In the genomic region with DNA sequence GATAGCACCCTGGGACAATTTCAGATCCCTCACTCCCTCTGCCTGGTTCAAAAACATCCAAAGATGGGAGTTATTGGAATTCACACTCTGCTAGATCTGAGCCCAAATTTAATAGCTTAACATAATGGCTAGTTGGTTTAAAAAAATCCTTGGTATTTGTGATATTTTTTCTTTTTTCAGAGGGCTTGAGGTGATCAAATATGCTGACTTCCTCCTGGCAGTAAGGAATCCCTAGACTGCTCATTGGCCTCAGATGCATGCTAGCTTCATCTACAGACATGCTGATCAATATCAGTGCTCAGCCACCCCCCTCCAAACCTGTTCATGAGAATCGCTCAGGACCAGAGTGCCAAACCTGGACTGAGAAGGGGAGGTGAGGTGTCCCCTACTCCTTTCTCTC, we compare ENCODE assay signal across 37 cellular contexts.
"Had no signal": no experiment of that assay in that cellular context is flagged by ENCODE, and none has a peak within 500 bp of the region (broad histone marks: within the 10 kb centered on the region; RNA-seq: fewer than 3 reads in every experiment).

No MANE protein-coding gene starts in this region.

- H3K9me3 Mint-ChIP-seq: activated CD4-positive, alpha-beta memory T cell treated with anti-CD3 and anti-CD28 coated beads, Interleukin-2, amount 10 ng/mL, durations not matched to agents 7 days and 5 days; activated CD4-positive, alpha-beta T cell treated with anti-CD3 and anti-CD28 coated beads, Interleukin-2, amount 10 ng/mL, durations not matched to agents 7 days and 5 days; activated naive CD4-positive, alpha-beta T cell treated with anti-CD3 and anti-CD28 coated beads, Interleukin-2, amount 10 ng/mL, durations not matched to agents 7 days and 5 days; activated naive CD4-positive, alpha-beta T cell treated with anti-CD3 and anti-CD28 coated beads, Interleukin-2, amount 50 U/mL, for 24 hours; activated naive CD8-positive, alpha-beta T cell treated with anti-CD3 and anti-CD28 coated beads, Interleukin-2, amount 10 ng/mL, durations not matched to agents 7 days and 5 days; activated naive CD8-positive, alpha-beta T cell treated with anti-CD3 and anti-CD28 coated beads, Interleukin-2, amount 50 U/mL, for 24 hours; activated T-helper 2 cell treated with anti-CD3 and anti-CD28 coated beads, Interferon-gamma antibody, Interleukin-2, Interleukin-4, amounts not matched to agents 10 μg/mL and 5 μg/mL and 100 μg/mL, durations not matched to agents 14 hours and 24 hours and 36 hours; central memory CD8-positive, alpha-beta T cell; T-helper 1 cell treated with Interleukin-12 subunit alpha and Interleukin-12 subunit beta and Interleukin-4 antibody, amounts not matched to agents 30 μg/mL and 1 μg/mL, for 36 hours; T-helper 2 cell treated with Interferon-gamma antibody and Interleukin-4, amounts not matched to agents 5 μg/mL and 100 μg/mL, for 36 hours had no signal

- H3K36me3 ChIP-seq: ascending aorta, cardiac muscle cell, WERI-Rb-1 had no signal

- H3K36me3 Mint-ChIP-seq: activated CD8-positive, alpha-beta memory T cell treated with anti-CD3 and anti-CD28 coated beads, Interleukin-2, amount 10 ng/mL, durations not matched to agents 7 days and 5 days; activated naive CD4-positive, alpha-beta T cell treated with anti-CD3 and anti-CD28 coated beads, Interleukin-2, amount 10 ng/mL, durations not matched to agents 7 days and 5 days; activated naive CD4-positive, alpha-beta T cell treated with anti-CD3 and anti-CD28 coated beads, Interleukin-2, amount 50 U/mL, for 24 hours; activated naive CD8-positive, alpha-beta T cell; activated naive CD8-positive, alpha-beta T cell treated with anti-CD3 and anti-CD28 coated beads, Interleukin-2, amount 10 ng/mL, durations not matched to agents 7 days and 5 days; brain had no signal

- H3K4me3 Mint-ChIP-seq: activated CD4-positive, alpha-beta memory T cell treated with anti-CD3 and anti-CD28 coated beads, Interleukin-2, amount 10 ng/mL, durations not matched to agents 7 days and 5 days; activated CD4-positive, alpha-beta T cell treated with anti-CD3 and anti-CD28 coated beads for 36 hours; activated CD4-positive, alpha-beta T cell treated with anti-CD3 and anti-CD28 coated beads, Interleukin-2, amount 10 ng/mL, durations not matched to agents 7 days and 5 days; activated CD8-positive, alpha-beta memory T cell treated with anti-CD3 and anti-CD28 coated beads, Interleukin-2, amount 10 ng/mL, durations not matched to agents 7 days and 5 days; activated CD8-positive, alpha-beta T cell treated with anti-CD3 and anti-CD28 coated beads, Interleukin-2, amount 10 ng/mL, durations not matched to agents 7 days and 5 days; activated naive CD4-positive, alpha-beta T cell treated with anti-CD3 and anti-CD28 coated beads, Interleukin-2, amount 10 ng/mL, durations not matched to agents 7 days and 5 days; activated naive CD4-positive, alpha-beta T cell treated with anti-CD3 and anti-CD28 coated beads, Interleukin-2, amount 50 U/mL, for 24 hours; activated naive CD8-positive, alpha-beta T cell; activated naive CD8-positive, alpha-beta T cell treated with anti-CD3 and anti-CD28 coated beads, Interleukin-2, amount 10 ng/mL, durations not matched to agents 7 days and 5 days; activated naive CD8-positive, alpha-beta T cell treated with anti-CD3 and anti-CD28 coated beads, Interleukin-2, amount 50 U/mL, for 24 hours; activated T-cell treated with anti-CD3 and anti-CD28 coated beads, Interleukin-2, amount 50 U/mL, for 24 hours; brain; central memory CD8-positive, alpha-beta T cell; T-helper 1 cell treated with Interleukin-12 subunit alpha and Interleukin-12 subunit beta and Interleukin-4 antibody, amounts not matched to agents 30 μg/mL and 1 μg/mL, for 36 hours; T-helper 2 cell treated with Interferon-gamma antibody and Interleukin-4, amounts not matched to agents 5 μg/mL and 100 μg/mL, for 36 hours; WTC11 had no signal

- H3K27ac ChIP-seq: ascending aorta, cardiac muscle cell, WERI-Rb-1 had no signal

- H3K4me3 ChIP-seq: ascending aorta, cardiac muscle cell had no signal

- H3K4me1 ChIP-seq: ascending aorta had no signal

- H3K4me1 Mint-ChIP-seq: activated CD4-positive, alpha-beta memory T cell treated with anti-CD3 and anti-CD28 coated beads, Interleukin-2, amount 10 ng/mL, durations not matched to agents 7 days and 5 days; activated CD4-positive, alpha-beta T cell treated with anti-CD3 and anti-CD28 coated beads for 36 hours; activated CD4-positive, alpha-beta T cell treated with anti-CD3 and anti-CD28 coated beads, Interleukin-2, amount 10 ng/mL, durations not matched to agents 7 days and 5 days; activated CD8-positive, alpha-beta memory T cell treated with anti-CD3 and anti-CD28 coated beads, Interleukin-2, amount 10 ng/mL, durations not matched to agents 7 days and 5 days; activated naive CD4-positive, alpha-beta T cell treated with anti-CD3 and anti-CD28 coated beads, Interleukin-2, amount 10 ng/mL, durations not matched to agents 7 days and 5 days; activated naive CD4-positive, alpha-beta T cell treated with anti-CD3 and anti-CD28 coated beads, Interleukin-2, amount 50 U/mL, for 24 hours; activated naive CD8-positive, alpha-beta T cell treated with anti-CD3 and anti-CD28 coated beads, Interleukin-2, amount 10 ng/mL, durations not matched to agents 7 days and 5 days; activated naive CD8-positive, alpha-beta T cell treated with anti-CD3 and anti-CD28 coated beads, Interleukin-2, amount 50 U/mL, for 24 hours; central memory CD8-positive, alpha-beta T cell; WTC11 had no signal

- H3K9me3 ChIP-seq: ascending aorta had no signal

- H3K27me3 Mint-ChIP-seq: activated CD4-positive, alpha-beta memory T cell treated with anti-CD3 and anti-CD28 coated beads, Interleukin-2, amount 10 ng/mL, durations not matched to agents 7 days and 5 days; activated CD8-positive, alpha-beta memory T cell treated with anti-CD3 and anti-CD28 coated beads, Interleukin-2, amount 10 ng/mL, durations not matched to agents 7 days and 5 days; activated naive CD8-positive, alpha-beta T cell; activated naive CD8-positive, alpha-beta T cell treated with anti-CD3 and anti-CD28 coated beads, Interleukin-2, amount 10 ng/mL, durations not matched to agents 7 days and 5 days had no signal

- H3K27me3 ChIP-seq: ascending aorta, cardiac muscle cell had no signal

- H3K27ac Mint-ChIP-seq: activated CD4-positive, alpha-beta memory T cell treated with anti-CD3 and anti-CD28 coated beads, Interleukin-2, amount 10 ng/mL, durations not matched to agents 7 days and 5 days; activated CD4-positive, alpha-beta T cell treated with anti-CD3 and anti-CD28 coated beads for 36 hours; activated CD4-positive, alpha-beta T cell treated with anti-CD3 and anti-CD28 coated beads, Interleukin-2, amount 10 ng/mL, durations not matched to agents 7 days and 5 days; activated CD8-positive, alpha-beta memory T cell treated with anti-CD3 and anti-CD28 coated beads, Interleukin-2, amount 10 ng/mL, durations not matched to agents 7 days and 5 days; activated CD8-positive, alpha-beta T cell treated with anti-CD3 and anti-CD28 coated beads, Interleukin-2, amount 10 ng/mL, durations not matched to agents 7 days and 5 days; activated naive CD4-positive, alpha-beta T cell treated with anti-CD3 and anti-CD28 coated beads, Interleukin-2, amount 10 ng/mL, durations not matched to agents 7 days and 5 days; activated naive CD4-positive, alpha-beta T cell treated with anti-CD3 and anti-CD28 coated beads, Interleukin-2, amount 50 U/mL, for 24 hours; activated naive CD8-positive, alpha-beta T cell; activated naive CD8-positive, alpha-beta T cell treated with anti-CD3 and anti-CD28 coated beads, Interleukin-2, amount 10 ng/mL, durations not matched to agents 7 days and 5 days; activated naive CD8-positive, alpha-beta T cell treated with anti-CD3 and anti-CD28 coated beads, Interleukin-2, amount 50 U/mL, for 24 hours; activated T-cell treated with anti-CD3 and anti-CD28 coated beads, Interleukin-2, amount 50 U/mL, for 24 hours; activated T-helper 2 cell treated with anti-CD3 and anti-CD28 coated beads, Interferon-gamma antibody, Interleukin-2, Interleukin-4, amounts not matched to agents 10 μg/mL and 5 μg/mL and 100 μg/mL, durations not matched to agents 14 hours and 24 hours and 36 hours; brain; T-helper 1 cell treated with Interleukin-12 subunit alpha and Interleukin-12 subunit beta and Interleukin-4 antibody, amounts not matched to agents 30 μg/mL and 1 μg/mL, for 36 hours; T-helper 2 cell treated with Interferon-gamma antibody and Interleukin-4, amounts not matched to agents 5 μg/mL and 100 μg/mL, for 36 hours; WTC11 had no signal

- DNase-seq: activated CD4-positive, alpha-beta memory T cell treated with anti-CD3 and anti-CD28 coated beads, Interleukin-2, amount 10 ng/mL, durations not matched to agents 7 days and 5 days; activated CD4-positive, alpha-beta T cell treated with anti-CD3 and anti-CD28 coated beads for 1 hour; activated CD4-positive, alpha-beta T cell treated with anti-CD3 and anti-CD28 coated beads for 36 hours; activated CD4-positive, alpha-beta T cell treated with anti-CD3 and anti-CD28 coated beads for 48 hours; activated CD4-positive, alpha-beta T cell treated with anti-CD3 and anti-CD28 coated beads, Interleukin-2, amount 10 ng/mL, durations not matched to agents 7 days and 5 days; activated CD4-positive, alpha-beta T cell treated with anti-CD3 and anti-CD28 coated beads, Interleukin-2, amount 50 U/mL, for 48 hours; activated CD4-positive, CD25-positive, alpha-beta regulatory T cell; activated CD8-positive, alpha-beta memory T cell treated with anti-CD3 and anti-CD28 coated beads for 24 hours; activated CD8-positive, alpha-beta memory T cell treated with anti-CD3 and anti-CD28 coated beads, Interleukin-2, amount 10 ng/mL, durations not matched to agents 7 days and 5 days; activated CD8-positive, alpha-beta memory T cell treated with anti-CD3 and anti-CD28 coated beads, Interleukin-2, amount 50 U/mL, for 48 hours; activated CD8-positive, alpha-beta T cell treated with anti-CD3 and anti-CD28 coated beads, Interleukin-2, amount 10 ng/mL, durations not matched to agents 7 days and 5 days; activated effector memory CD4-positive, alpha-beta T cell treated with Interleukin-2 at 50 U/mL for 16 hours; activated gamma-delta T cell; activated naive CD4-positive, alpha-beta T cell treated with anti-CD3 and anti-CD28 coated beads, Interleukin-2, amount 10 ng/mL, durations not matched to agents 7 days and 5 days; activated naive CD4-positive, alpha-beta T cell treated with Interleukin-2 at 50 U/mL for 16 hours; activated naive CD8-positive, alpha-beta T cell treated with anti-CD3 and anti-CD28 coated beads, Interleukin-2, amount 10 ng/mL, durations not matched to agents 7 days and 5 days; activated naive CD8-positive, alpha-beta T cell treated with anti-CD3 and anti-CD28 coated beads, Interleukin-2, amount 50 U/mL, for 24 hours; activated T-cell treated with anti-CD3 and anti-CD28 coated beads, Interleukin-2, amount 50 U/mL, for 24 hours; activated T-cell treated with anti-CD3 and anti-CD28 coated beads, Interleukin-2, amount 50 U/mL, for 48 hours; amygdala; anterior cingulate cortex; caudate nucleus; cerebellar nuclear complex; T-helper 1 cell; T-helper 2 cell; T-helper 9 cell; WERI-Rb-1 had no signal
